In the genomic region with DNA sequence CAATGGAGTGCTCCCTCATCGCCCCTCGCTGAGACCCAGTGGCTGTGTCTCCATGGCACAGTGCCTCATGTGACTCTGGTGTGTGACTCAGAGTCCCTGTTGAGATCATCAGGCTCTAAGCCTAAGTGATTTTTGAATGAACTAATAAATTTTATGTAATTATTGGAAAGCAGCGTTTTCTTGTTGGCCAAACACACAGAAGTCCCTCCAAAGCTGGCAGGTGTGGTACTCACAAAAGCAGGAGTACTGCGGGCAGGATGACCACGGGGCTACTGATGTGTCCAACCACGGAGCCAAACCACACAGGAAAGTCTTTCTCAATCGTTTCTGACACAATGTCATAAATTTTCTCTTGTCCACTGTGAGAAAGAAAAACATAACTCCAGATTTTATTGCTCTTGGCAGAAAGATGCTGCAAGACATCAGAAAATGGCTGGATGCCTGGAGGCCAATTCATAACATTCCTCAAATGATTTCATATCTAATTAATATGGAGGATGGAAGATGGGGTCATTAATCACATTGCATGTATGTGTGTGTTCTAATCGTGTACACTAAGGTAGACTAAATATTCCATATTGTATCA, we compare ENCODE assay signal across 8 cellular contexts. TPM values are rescaled to one million over a fixed set of nuclear protein-coding genes. Genes with fewer than 3 reads are reported as not detected.
DNase-seq lines count a peak whose midpoint lies in the region; ATAC-seq and TF ChIP-seq lines count a peak whose summit lies in the region.

No MANE protein-coding gene starts in this region.

- intact Hi-C loops in PC-3 (cut with micrococcal nuclease) (loop anchor here (1.0 to 2.0 kb wide), 3 partner anchors 14 to 64 kb away; a partner anchor contains a TSS), psoas muscle (cut with DNase I) (no loop called here)

- H3K79me2 ChIP-seq in PC-3 (ENCODE audit: low read length) (no peaks in the 10 kb centered on the region), fibroblast of lung (ENCODE audit: control insufficient read depth, insufficient read depth, low read length) (no peaks in the 10 kb centered on the region)

- no peak overlapping the region for H2AFZ ChIP-seq in PC-3 (ENCODE audit: low read length)
- H2AFZ ChIP-seq in fibroblast of lung (ENCODE audit: low read length), result no peak overlapping the region

- POLR2A ChIA-PET in PC-3 (lab: Charles Lee; ENCODE audit: unreplicated experiment), result no interaction called here

- H3K27me3 ChIP-seq in PC-3 (ENCODE audit: low read length), result no peaks in the 10 kb centered on the region
- no peaks in the 10 kb centered on the region for H3K27me3 ChIP-seq in fibroblast of lung (ENCODE audit: control insufficient read depth, insufficient read depth, low read length)
- peaks cover 0 to 10% (median 2%) of the 10 kb centered on the region in 3 donors for H3K27me3 ChIP-seq in psoas muscle (ENCODE audit: insufficient read depth in 3 of 3, low read length in 2 of 3)

- no peak overlapping the region for H3K9ac ChIP-seq in PC-3 (ENCODE audit: low read length)
- H3K9ac ChIP-seq in fibroblast of lung (ENCODE audit: insufficient read depth, low read length), result no peak overlapping the region

- DNase-seq in Caki2 (ENCODE audit: low read depth) (peak; percentile 44), PC-3 (peak; percentile 93), fibroblast of lung (ENCODE audit: low read depth in 2 of 2) (peak; percentile 93 to 96), psoas muscle (peak; percentile 64 to 79), NCI-H69 (lab: John Stamatoyannopoulos, UW) (no peak), iPS-NIHi11 (ENCODE audit: low spot score) (no peak)

- TF ChIP-seq CTCF in PC-3 (conservative IDR thresholded peaks at IDR 0.05; ENCODE audit: low read depth, low read length) (no peak), fibroblast of lung (conservative IDR thresholded peaks at IDR 0.05 in 1 of 2, IDR thresholded peaks at IDR 0.05 in 1 of 2; ENCODE audit: low read depth in 1 of 2, low read length in 2 of 2) (no peak), psoas muscle (IDR thresholded peaks at IDR 0.05) (no peak)

- BruUV-seq in PC-3 (replicated peaks; lab: Mats Ljungman, UMichigan), result no TSS peak

- H4K20me1 ChIP-seq in PC-3 (ENCODE audit: low read length) (no peaks in the 10 kb centered on the region), fibroblast of lung (ENCODE audit: control insufficient read depth, extremely low read depth, insufficient read depth, low read length) (no peaks in the 10 kb centered on the region)

- H3K36me3 ChIP-seq in PC-3 (ENCODE audit: low read depth, low read length), result no peaks in the 10 kb centered on the region
- H3K36me3 ChIP-seq in fibroblast of lung (ENCODE audit: control insufficient read depth, insufficient read depth, low read length), result no peaks in the 10 kb centered on the region
- H3K36me3 ChIP-seq in psoas muscle (ENCODE audit: insufficient read depth in 1 of 2, low read depth in 1 of 2), result no peaks in the 10 kb centered on the region

- no peaks in the 10 kb centered on the region for H3K9me2 ChIP-seq in PC-3 (replicated peaks; ENCODE audit: low read length)

- WGBS in psoas muscle, 3 donors, result 18 to 22% (median 20%) methylated on average over 8 of the region's 8 CpGs

- in situ Hi-C loops in Caki2 (cut with HindIII; ENCODE audit: low pct_unique_long_range_greater_than_20kb, low sequenced_read_pairs), result no loop called here

- H3K4me3 ChIP-seq in PC-3 (ENCODE audit: low read length) (no peak overlapping the region), fibroblast of lung (replicated peaks in 1 of 4; ENCODE audit: control extremely low read depth in 1 of 4, insufficient read depth in 1 of 4, low read depth in 3 of 4, low read length in 4 of 4) (no peak overlapping the region), psoas muscle (no peak overlapping the region)

- ATAC-seq in PC-3, result peak; percentile 81
- peak in 3 of 4 donors; percentile 52 to 77 (median 75) for ATAC-seq in psoas muscle
- no peak for ATAC-seq in HG03045 (IDR thresholded peaks at IDR 0.05; ENCODE audit: unreplicated experiment)
- no peak for ATAC-seq in GM19395 (IDR thresholded peaks at IDR 0.05; ENCODE audit: unreplicated experiment)

- H3K4me2 ChIP-seq in PC-3 (ENCODE audit: low read length) (peak overlapping the region; percentile 38), fibroblast of lung (ENCODE audit: extremely low read depth, insufficient read depth, low read length) (peak overlapping the region; percentile 36)

- H3K27ac ChIP-seq in PC-3 (ENCODE audit: low read length), result 0 out of 2 replicates have a peak overlapping the region, but pooled peaks have one; percentile 10
- peak overlapping the region; percentile 24 for H3K27ac ChIP-seq in fibroblast of lung (ENCODE audit: insufficient read depth, low read length)
- H3K27ac ChIP-seq in psoas muscle, result no peak overlapping the region

- H3K9me3 ChIP-seq in PC-3 (ENCODE audit: low read length) (no peaks in the 10 kb centered on the region), fibroblast of lung (ENCODE audit: control insufficient read depth, insufficient read depth, low read depth, low read length) (no peaks in the 10 kb centered on the region), psoas muscle (no peaks in the 10 kb centered on the region)

- CTCF ChIA-PET in PC-3 (lab: Charles Lee), result no interaction called here

- H3K4me1 ChIP-seq in PC-3 (ENCODE audit: insufficient read depth, low read length), result peaks cover 17% of the 10 kb centered on the region
- peaks cover 12% of the 10 kb centered on the region for H3K4me1 ChIP-seq in fibroblast of lung (ENCODE audit: control insufficient read depth, extremely low read depth, insufficient read depth, low read length)
- H3K4me1 ChIP-seq in psoas muscle, result no peaks in the 10 kb centered on the region

- no peaks in the 10 kb centered on the region for H3F3A ChIP-seq in PC-3 (ENCODE audit: low read length, unreplicated experiment)

RNA-seq across cellular contexts. Expression of a gene that starts 14.6 kb away (rescaled TPM):
- total RNA-seq in Caki2 (2014; rRNA removed; shearing (Covaris generic); ENCODE audit: low replicate concordance), result 0.35 and 2.0 TPM in 2 replicates
- 3.3 and 5.9 TPM in 2 replicates for total RNA-seq in PC-3 (2014; rRNA removed)
- 8.2 and 14.9 TPM in 2 replicates for total RNA-seq in fibroblast of lung
- 20.1 and 21.4 TPM in 2 replicates for polyA plus RNA-seq in fibroblast of lung
- 9.5 and 11.1 TPM in 2 replicates for polyA plus RNA-seq in fibroblast of lung (2012)
- polyA minus RNA-seq in fibroblast of lung (ENCODE audit: low replicate concordance), result 16.5 and 32.6 TPM in 2 replicates
- 1 to 10 TPM in 2 of 4 donors, under 1 TPM in 2; 0.25 to 1.9 (median 0.92) TPM for total RNA-seq in psoas muscle
- polyA plus RNA-seq in psoas muscle, result under 1 TPM; 0.49 to 0.64 (median 0.55) TPM

RNA-seq across cellular contexts. Expression of a gene that starts 35.5 kb away (rescaled TPM):
- total RNA-seq in Caki2 (2014; rRNA removed; shearing (Covaris generic); ENCODE audit: low replicate concordance), result not detected in 2 replicates
- total RNA-seq in PC-3 (2014; rRNA removed) (not detected in 2 replicates), fibroblast of lung (not detected in 2 replicates), psoas muscle (not detected)
- polyA plus RNA-seq in fibroblast of lung (not detected in 2 replicates), psoas muscle (not detected)
- 0.02 and 0.05 TPM in 2 replicates for polyA plus RNA-seq in fibroblast of lung (2012)
- not detected in 2 replicates for polyA minus RNA-seq in fibroblast of lung (ENCODE audit: low replicate concordance)

Comparison
In these comparisons a context has a peak if more than half of its experiments do, and no peak if none do; other contexts are left out.
1. DNase-seq: peak in Caki2 (single experiment), PC-3 (single experiment), fibroblast of lung (2 of 2) and psoas muscle (2 of 2); none in NCI-H69 (single experiment) and iPS-NIHi11 (single experiment).
2. ATAC-seq: peak in PC-3 (single experiment) and psoas muscle (3 of 4); none in HG03045 (single experiment) and GM19395 (single experiment).